ENCODE assay signal across 19 cellular contexts in genomic region chr5:25107878-25108277, GRCh38.
A peak's percentile ranks its signal among the peaks of the same experiment; 100 is the strongest.
DNase-seq lines count a peak whose midpoint lies in the region; ATAC-seq and TF ChIP-seq lines count a peak whose summit lies in the region.
"Had no signal": no experiment of that assay in that cellular context is flagged by ENCODE, and none has a peak within 500 bp of the region (broad histone marks: within the 10 kb centered on the region; RNA-seq: fewer than 3 reads in every experiment).

No MANE protein-coding gene starts in this region.

- CTCF ChIA-PET in MCF 10A (lab: Yijun Ruan, JAX), result interaction anchor here (0.6 to 0.7 kb wide), 2 partner anchors 20 to 1593 kb away, joined by 3 to 6 read pairs; no protein-coding TSS in a partner anchor
- CTCF ChIA-PET in RWPE1 (lab: Yijun Ruan, JAX), result interaction anchor here (0.6 kb wide), 1 partner anchor 312 kb away, joined by 4 read pairs; no protein-coding TSS in a partner anchor

- H3K36me3 ChIP-seq in breast epithelium, result peaks cover 3% of the 10 kb centered on the region

- BruUV-seq in MCF 10A (replicated peaks; lab: Mats Ljungman, UMichigan), result no TSS peak

- no peaks in the 10 kb centered on the region for H3K4me1 ChIP-seq in breast epithelium

- H3K27me3 ChIP-seq in breast epithelium, result no peaks in the 10 kb centered on the region

- H3K27ac Mint-ChIP-seq in MCF 10A (ENCODE audit: low read depth, unreplicated experiment), result peak overlapping the region; percentile 83
- H3K27ac Mint-ChIP-seq: HFFc6 had no signal

- DNase-seq in MCF 10A (ENCODE audit: unreplicated experiment) (peak; percentile 27), breast epithelium (ENCODE audit: low spot score in 2 of 2) (no peak), RWPE1 (ENCODE audit: low spot score) (peak; percentile 54), epithelial cell of esophagus (ENCODE audit: low read depth) (peak; percentile 4), foreskin fibroblast (no peak), OCI-M1 (lab: John Stamatoyannopoulos, UW) (no peak), NCI-H526 (lab: John Stamatoyannopoulos, UW) (no peak)
- no peak for DNase-seq in activated T-cell treated with anti-CD3 and anti-CD28 coated beads, Interleukin-2, amount 50 U/mL, for 4 hours
- DNase-seq: C1 segment of cervical spinal cord, DND-41, GOT3, HFFc6, MM.1S, NCI-H1092 treated with DMSO at 0.1 percent for 48 hours, NCI-H1694, NCI-H345, NCI-H69, T-helper 1 cell had no signal

- peaks cover 15% of the 10 kb centered on the region for H3K4me1 Mint-ChIP-seq in MCF 10A (ENCODE audit: insufficient read depth, unreplicated experiment)
- H3K4me1 Mint-ChIP-seq in activated T-cell treated with anti-CD3 and anti-CD28 coated beads, Interleukin-2, amount 50 U/mL, for 4 hours (ENCODE audit: low read depth), result no peaks in the 10 kb centered on the region

- H3K4me3 ChIP-seq in breast epithelium (no peak overlapping the region), epithelial cell of esophagus (ENCODE audit: low read length) (no peak overlapping the region), foreskin fibroblast (ENCODE audit: low read depth in 1 of 2, low read length in 2 of 2) (no peak overlapping the region)
- H3K4me3 ChIP-seq: GM12878 had no signal

- no peak for ATAC-seq in activated T-cell treated with anti-CD3 and anti-CD28 coated beads, Interleukin-2, amount 50 U/mL, for 4 hours
- ATAC-seq: GM12878 had no signal

- POLR2A ChIA-PET in MCF 10A (lab: Yijun Ruan, JAX), result no interaction called here
- POLR2A ChIA-PET in RWPE1 (lab: Yijun Ruan, JAX; ENCODE audit: low non-redundant PET), result no interaction called here

- no peak for TF ChIP-seq POLR2A in breast epithelium (IDR thresholded peaks at IDR 0.05)

- peak overlapping the region; percentile 56 for H3K4me3 Mint-ChIP-seq in MCF 10A (ENCODE audit: unreplicated experiment)
- H3K4me3 Mint-ChIP-seq in activated T-cell treated with anti-CD3 and anti-CD28 coated beads, Interleukin-2, amount 50 U/mL, for 4 hours, result no peak overlapping the region
- H3K4me3 Mint-ChIP-seq: HFFc6 had no signal

- TF ChIP-seq CTCF in MCF 10A (IDR thresholded peaks at IDR 0.05; ENCODE audit: unreplicated experiment) (no peak), breast epithelium (IDR thresholded peaks at IDR 0.05) (no peak), RWPE1 (conservative IDR thresholded peaks at IDR 0.05; ENCODE audit: low read depth) (no peak), epithelial cell of esophagus (IDR thresholded peaks at IDR 0.05; ENCODE audit: insufficient read depth, low read depth, low read length, missing control alignments) (no peak), foreskin fibroblast (IDR thresholded peaks at IDR 0.05; ENCODE audit: low read depth, low read length) (no peak)

- intact Hi-C loops in MCF 10A (cut with micrococcal nuclease) (no loop called here), breast epithelium (cut with DNase I; ENCODE audit: low total_unique reads) (no loop called here)

- peaks cover 0 to 6% of the 10 kb centered on the region in 2 donors for H3K9me3 ChIP-seq in breast epithelium

- H3K27ac ChIP-seq in breast epithelium (no peak overlapping the region), RWPE1 (no peak overlapping the region)

- peaks cover 20% of the 10 kb centered on the region for H3K9me3 Mint-ChIP-seq in MCF 10A (ENCODE audit: unreplicated experiment)
- H3K9me3 Mint-ChIP-seq in activated T-cell treated with anti-CD3 and anti-CD28 coated beads, Interleukin-2, amount 50 U/mL, for 4 hours, result peaks cover 17% of the 10 kb centered on the region

- no peaks in the 10 kb centered on the region for H3K27me3 Mint-ChIP-seq in MCF 10A (ENCODE audit: insufficient read depth, unreplicated experiment)
- H3K27me3 Mint-ChIP-seq in activated T-cell treated with anti-CD3 and anti-CD28 coated beads, Interleukin-2, amount 50 U/mL, for 4 hours (ENCODE audit: low read depth), result no peaks in the 10 kb centered on the region

- H3K36me3 Mint-ChIP-seq in MCF 10A (ENCODE audit: insufficient read depth, unreplicated experiment), result no peaks in the 10 kb centered on the region
- no peaks in the 10 kb centered on the region for H3K36me3 Mint-ChIP-seq in activated T-cell treated with anti-CD3 and anti-CD28 coated beads, Interleukin-2, amount 50 U/mL, for 4 hours (ENCODE audit: insufficient read depth)

Comparison
In these comparisons a context has a peak if more than half of its experiments do, and no peak if none do; other contexts are left out.
1. DNase-seq: peak in MCF 10A (single experiment), RWPE1 (single experiment) and epithelial cell of esophagus (single experiment); none in breast epithelium (0 of 2), activated T-cell treated with anti-CD3 and anti-CD28 coated beads, Interleukin-2, amount 50 U/mL, for 4 hours (single experiment), foreskin fibroblast (0 of 2), OCI-M1 (single experiment) and NCI-H526 (0 of 2).